ENCODE assay signal across 1 cellular context in the genomic region with DNA sequence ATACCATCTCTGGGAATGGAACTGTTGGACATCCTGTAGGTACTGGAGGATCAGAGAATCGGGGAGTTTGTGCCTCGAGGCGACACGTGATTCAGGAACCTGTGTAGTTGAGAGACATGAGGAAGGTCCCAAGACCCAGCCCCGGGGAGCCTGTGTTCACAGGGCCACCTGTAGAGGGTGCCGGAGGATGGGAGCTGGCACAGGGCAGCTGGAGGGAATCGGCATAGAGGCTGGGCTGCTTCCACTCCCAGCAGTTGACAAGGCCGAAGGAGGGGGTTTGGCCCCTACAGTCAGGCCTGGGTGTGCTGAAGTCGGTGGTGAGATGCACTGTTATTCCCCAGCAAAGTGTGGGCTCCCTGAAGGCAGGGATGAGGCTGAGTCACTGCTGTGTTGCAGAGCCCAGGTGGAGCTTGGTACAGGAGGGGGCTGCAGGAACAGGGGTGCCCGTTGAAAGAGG.
TF ChIP-seq lines count a peak whose summit lies in the region.

No MANE protein-coding gene starts in this region.

TF ChIP-seq in GM23338, 12 proteins besides CTCF, POLR2A, EP300 and RAD21 (continued from another document):
- TF ChIP-seq, protein P1, sequence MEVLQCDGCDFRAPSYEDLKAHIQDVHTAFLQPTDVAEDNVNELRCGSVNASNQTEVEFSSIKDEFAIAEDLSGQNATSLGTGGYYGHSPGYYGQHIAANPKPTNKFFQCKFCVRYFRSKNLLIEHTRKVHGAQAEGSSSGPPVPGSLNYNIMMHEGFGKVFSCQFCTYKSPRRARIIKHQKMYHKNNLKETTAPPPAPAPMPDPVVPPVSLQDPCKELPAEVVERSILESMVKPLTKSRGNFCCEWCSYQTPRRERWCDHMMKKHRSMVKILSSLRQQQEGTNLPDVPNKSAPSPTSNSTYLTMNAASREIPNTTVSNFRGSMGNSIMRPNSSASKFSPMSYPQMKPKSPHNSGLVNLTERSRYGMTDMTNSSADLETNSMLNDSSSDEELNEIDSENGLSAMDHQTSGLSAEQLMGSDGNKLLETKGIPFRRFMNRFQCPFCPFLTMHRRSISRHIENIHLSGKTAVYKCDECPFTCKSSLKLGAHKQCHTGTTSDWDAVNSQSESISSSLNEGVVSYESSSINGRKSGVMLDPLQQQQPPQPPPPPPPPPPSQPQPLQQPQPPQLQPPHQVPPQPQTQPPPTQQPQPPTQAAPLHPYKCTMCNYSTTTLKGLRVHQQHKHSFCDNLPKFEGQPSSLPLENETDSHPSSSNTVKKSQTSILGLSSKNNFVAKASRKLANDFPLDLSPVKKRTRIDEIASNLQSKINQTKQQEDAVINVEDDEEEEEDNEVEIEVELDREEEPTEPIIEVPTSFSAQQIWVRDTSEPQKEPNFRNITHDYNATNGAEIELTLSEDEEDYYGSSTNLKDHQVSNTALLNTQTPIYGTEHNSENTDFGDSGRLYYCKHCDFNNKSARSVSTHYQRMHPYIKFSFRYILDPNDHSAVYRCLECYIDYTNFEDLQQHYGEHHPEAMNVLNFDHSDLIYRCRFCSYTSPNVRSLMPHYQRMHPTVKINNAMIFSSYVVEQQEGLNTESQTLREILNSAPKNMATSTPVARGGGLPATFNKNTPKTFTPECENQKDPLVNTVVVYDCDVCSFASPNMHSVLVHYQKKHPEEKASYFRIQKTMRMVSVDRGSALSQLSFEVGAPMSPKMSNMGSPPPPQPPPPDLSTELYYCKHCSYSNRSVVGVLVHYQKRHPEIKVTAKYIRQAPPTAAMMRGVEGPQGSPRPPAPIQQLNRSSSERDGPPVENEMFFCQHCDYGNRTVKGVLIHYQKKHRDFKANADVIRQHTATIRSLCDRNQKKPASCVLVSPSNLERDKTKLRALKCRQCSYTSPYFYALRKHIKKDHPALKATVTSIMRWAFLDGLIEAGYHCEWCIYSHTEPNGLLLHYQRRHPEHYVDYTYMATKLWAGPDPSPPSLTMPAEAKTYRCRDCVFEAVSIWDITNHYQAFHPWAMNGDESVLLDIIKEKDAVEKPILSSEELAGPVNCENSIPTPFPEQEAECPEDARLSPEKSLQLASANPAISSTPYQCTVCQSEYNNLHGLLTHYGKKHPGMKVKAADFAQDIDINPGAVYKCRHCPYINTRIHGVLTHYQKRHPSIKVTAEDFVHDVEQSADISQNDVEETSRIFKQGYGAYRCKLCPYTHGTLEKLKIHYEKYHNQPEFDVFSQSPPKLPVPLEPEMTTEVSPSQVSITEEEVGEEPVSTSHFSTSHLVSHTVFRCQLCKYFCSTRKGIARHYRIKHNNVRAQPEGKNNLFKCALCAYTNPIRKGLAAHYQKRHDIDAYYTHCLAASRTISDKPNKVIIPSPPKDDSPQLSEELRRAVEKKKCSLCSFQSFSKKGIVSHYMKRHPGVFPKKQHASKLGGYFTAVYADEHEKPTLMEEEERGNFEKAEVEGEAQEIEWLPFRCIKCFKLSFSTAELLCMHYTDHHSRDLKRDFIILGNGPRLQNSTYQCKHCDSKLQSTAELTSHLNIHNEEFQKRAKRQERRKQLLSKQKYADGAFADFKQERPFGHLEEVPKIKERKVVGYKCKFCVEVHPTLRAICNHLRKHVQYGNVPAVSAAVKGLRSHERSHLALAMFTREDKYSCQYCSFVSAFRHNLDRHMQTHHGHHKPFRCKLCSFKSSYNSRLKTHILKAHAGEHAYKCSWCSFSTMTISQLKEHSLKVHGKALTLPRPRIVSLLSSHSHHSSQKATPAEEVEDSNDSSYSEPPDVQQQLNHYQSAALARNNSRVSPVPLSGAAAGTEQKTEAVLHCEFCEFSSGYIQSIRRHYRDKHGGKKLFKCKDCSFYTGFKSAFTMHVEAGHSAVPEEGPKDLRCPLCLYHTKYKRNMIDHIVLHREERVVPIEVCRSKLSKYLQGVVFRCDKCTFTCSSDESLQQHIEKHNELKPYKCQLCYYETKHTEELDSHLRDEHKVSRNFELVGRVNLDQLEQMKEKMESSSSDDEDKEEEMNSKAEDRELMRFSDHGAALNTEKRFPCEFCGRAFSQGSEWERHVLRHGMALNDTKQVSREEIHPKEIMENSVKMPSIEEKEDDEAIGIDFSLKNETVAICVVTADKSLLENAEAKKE (CRISPR knock-in tag; IDR thresholded peaks at IDR 0.05) = no peak
- TF ChIP-seq JUNB (IDR thresholded peaks at IDR 0.05; ENCODE audit: unreplicated experiment) (no peak), POLR2AphosphoS5 (IDR thresholded peaks at IDR 0.05; ENCODE audit: low read depth) (no peak), EZH2 (IDR thresholded peaks at IDR 0.05; ENCODE audit: low read depth, unreplicated experiment) (no peak), ZNF331 (CRISPR knock-in tag; IDR thresholded peaks at IDR 0.05; ENCODE audit: low read depth) (no peak), NANOG (IDR thresholded peaks at IDR 0.05; ENCODE audit: borderline replicate concordance) (no peak), STAT1 (IDR thresholded peaks at IDR 0.05; ENCODE audit: unreplicated experiment) (no peak), EZH2phosphoT487 (IDR thresholded peaks at IDR 0.05; ENCODE audit: unreplicated experiment) (no peak)
- TF ChIP-seq, protein P2, sequence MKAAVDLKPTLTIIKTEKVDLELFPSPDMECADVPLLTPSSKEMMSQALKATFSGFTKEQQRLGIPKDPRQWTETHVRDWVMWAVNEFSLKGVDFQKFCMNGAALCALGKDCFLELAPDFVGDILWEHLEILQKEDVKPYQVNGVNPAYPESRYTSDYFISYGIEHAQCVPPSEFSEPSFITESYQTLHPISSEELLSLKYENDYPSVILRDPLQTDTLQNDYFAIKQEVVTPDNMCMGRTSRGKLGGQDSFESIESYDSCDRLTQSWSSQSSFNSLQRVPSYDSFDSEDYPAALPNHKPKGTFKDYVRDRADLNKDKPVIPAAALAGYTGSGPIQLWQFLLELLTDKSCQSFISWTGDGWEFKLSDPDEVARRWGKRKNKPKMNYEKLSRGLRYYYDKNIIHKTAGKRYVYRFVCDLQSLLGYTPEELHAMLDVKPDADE (IDR thresholded peaks at IDR 0.05) = no peak
TF ChIP-seq in GM23338: peak in this region for 0.
